In genomic region chr10:91434041-91434440, GRCh38 we compare ENCODE assay signal across 17 cellular contexts. TPM values are rescaled to one million over a fixed set of nuclear protein-coding genes. Genes with fewer than 3 reads are reported as not detected.
A peak's percentile ranks its signal among the peaks of the same experiment; 100 is the strongest.
DNase-seq lines count a peak whose midpoint lies in the region; ATAC-seq, FAIRE-seq and TF ChIP-seq lines count a peak whose summit lies in the region.
"Had no signal": no experiment of that assay in that cellular context is flagged by ENCODE, and none has a peak within 500 bp of the region (broad histone marks: within the 10 kb centered on the region; RNA-seq: fewer than 3 reads in every experiment).

No MANE protein-coding gene starts in this region.

- H3K36me3 ChIP-seq in osteoblast (ENCODE audit: insufficient read depth, low read length), result peaks cover 9% of the 10 kb centered on the region
- H3K36me3 ChIP-seq: HAP-1, neural progenitor cell had no signal

- peak overlapping the region; percentile 61 for H3K27ac ChIP-seq in osteoblast (ENCODE audit: low read depth, low read length)
- H3K27ac ChIP-seq: neural progenitor cell had no signal

- H4K20me1 ChIP-seq in osteoblast (ENCODE audit: insufficient read depth, low read length), result no peaks in the 10 kb centered on the region

- DNase-seq in EL (peak; percentile 40), RCC 7860 (ENCODE audit: low spot score) (peak; percentile 37), dermis blood vessel endothelial cell (peak; percentile 11), osteoblast (ENCODE audit: insufficient read length, low spot score, missing footprints) (no peak), NCI-H226 (no peak)
- DNase-seq in stimulated activated CD4-positive, alpha-beta T cell treated with anti-CD3 and anti-CD28 coated beads, Interleukin-4, amount 100 ng/mL, for 4 hours, result no peak
- DNase-seq: activated CD4-positive, alpha-beta T cell treated with anti-CD3 and anti-CD28 coated beads for 4 hours; caudate nucleus; endodermal cell; glutamatergic neuron; MM.1S; NCI-H1930; NCI-H510A treated with DMSO at 0.1 percent for 48 hours had no signal

- no peak for TF ChIP-seq CTCF in osteoblast (IDR thresholded peaks at IDR 0.05; ENCODE audit: extremely low read depth, low read depth, low read length)

- H3K4me3 ChIP-seq in osteoblast (ENCODE audit: insufficient read depth, low read length), result no peak overlapping the region
- H3K4me3 ChIP-seq: HAP-1, neural progenitor cell had no signal

- H2AFZ ChIP-seq in osteoblast (ENCODE audit: low read length), result no peak overlapping the region
- H2AFZ ChIP-seq: neural progenitor cell had no signal

- no peaks in the 10 kb centered on the region for H3K27me3 ChIP-seq in osteoblast (ENCODE audit: insufficient read depth, low read length)
- H3K27me3 ChIP-seq: neural progenitor cell had no signal

- no peak for ATAC-seq in HG02642 (IDR thresholded peaks at IDR 0.05; ENCODE audit: poor library complexity, unreplicated experiment)

- H3K4me1 ChIP-seq in osteoblast (ENCODE audit: insufficient read depth, low read length), result peaks cover 10% of the 10 kb centered on the region
- H3K4me1 ChIP-seq: HAP-1, neural progenitor cell had no signal

- no peaks in the 10 kb centered on the region for H3K9me3 ChIP-seq in osteoblast (ENCODE audit: low read depth, low read length)
- H3K9me3 ChIP-seq: HAP-1 had no signal

- H3K79me2 ChIP-seq in osteoblast (ENCODE audit: insufficient read depth, low read length), result peaks cover 9% of the 10 kb centered on the region

- no peak overlapping the region for H3K4me2 ChIP-seq in osteoblast (ENCODE audit: insufficient read depth, low read length)
- H3K4me2 ChIP-seq: neural progenitor cell had no signal

- FAIRE-seq in RCC 7860 (lab: Jason Lieb, UNC), result peak; percentile 80
- FAIRE-seq: D721Med had no signal

RNA-seq across cellular contexts. Expression of gene HECTD2, which starts 23.9 kb away (rescaled TPM):
- 8.5 and 8.7 TPM in 2 replicates for total RNA-seq in dermis blood vessel endothelial cell
- total RNA-seq in osteoblast, result 15.9 and 17.1 TPM in 2 replicates

Comparison
In these comparisons a context has a peak if more than half of its experiments do, and no peak if none do; other contexts are left out.
1. DNase-seq: peak in EL (single experiment), RCC 7860 (single experiment) and dermis blood vessel endothelial cell (single experiment); none in osteoblast (single experiment), NCI-H226 (single experiment) and stimulated activated CD4-positive, alpha-beta T cell treated with anti-CD3 and anti-CD28 coated beads, Interleukin-4, amount 100 ng/mL, for 4 hours (0 of 2).